In the genomic region with DNA sequence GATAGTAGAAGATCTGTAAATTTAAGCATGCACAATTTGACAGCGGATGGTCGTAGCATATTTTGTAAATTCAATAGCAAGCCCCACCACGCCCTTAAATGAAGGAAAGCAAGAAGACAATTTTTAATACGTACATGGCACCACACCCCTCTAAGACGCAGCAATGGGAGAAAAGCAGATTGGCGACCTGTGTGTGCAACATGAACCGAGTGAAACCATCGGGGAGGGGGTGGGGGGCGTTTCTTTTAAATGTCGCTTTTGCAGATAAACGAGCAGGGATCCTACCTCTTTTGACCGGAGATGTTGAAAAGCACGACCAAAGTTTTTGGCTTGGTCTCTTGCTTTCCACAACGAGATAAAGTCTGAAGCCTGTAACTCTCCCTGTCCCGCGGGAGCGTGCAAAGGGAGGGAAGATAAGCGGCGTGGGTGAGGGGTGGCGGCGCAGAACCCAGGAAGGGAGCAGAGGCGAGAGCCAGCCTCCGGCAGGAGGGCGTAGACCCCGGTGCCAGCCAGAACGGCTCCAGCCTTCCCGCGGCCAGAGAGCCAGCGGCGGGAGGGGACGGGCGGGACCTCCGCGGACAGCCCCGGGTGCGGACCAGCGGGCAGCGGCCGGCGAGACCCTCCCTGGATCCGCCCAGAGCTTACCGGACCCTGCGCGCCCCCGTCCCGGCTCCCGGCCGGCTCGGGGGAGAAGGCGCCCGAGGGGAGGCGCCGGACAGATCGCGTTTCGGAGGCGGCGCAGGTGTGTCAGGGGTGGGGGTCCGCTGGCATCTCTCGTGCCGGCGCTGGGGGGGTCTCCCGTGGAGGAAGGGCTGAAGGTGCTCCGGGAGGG, we compare ENCODE assay signal across 8 cellular contexts. TPM values are rescaled to one million over a fixed set of nuclear protein-coding genes. Genes with fewer than 3 reads are reported as not detected.
DNase-seq lines count a peak whose midpoint lies in the region; ATAC-seq and TF ChIP-seq lines count a peak whose summit lies in the region.

A gene with protein sequence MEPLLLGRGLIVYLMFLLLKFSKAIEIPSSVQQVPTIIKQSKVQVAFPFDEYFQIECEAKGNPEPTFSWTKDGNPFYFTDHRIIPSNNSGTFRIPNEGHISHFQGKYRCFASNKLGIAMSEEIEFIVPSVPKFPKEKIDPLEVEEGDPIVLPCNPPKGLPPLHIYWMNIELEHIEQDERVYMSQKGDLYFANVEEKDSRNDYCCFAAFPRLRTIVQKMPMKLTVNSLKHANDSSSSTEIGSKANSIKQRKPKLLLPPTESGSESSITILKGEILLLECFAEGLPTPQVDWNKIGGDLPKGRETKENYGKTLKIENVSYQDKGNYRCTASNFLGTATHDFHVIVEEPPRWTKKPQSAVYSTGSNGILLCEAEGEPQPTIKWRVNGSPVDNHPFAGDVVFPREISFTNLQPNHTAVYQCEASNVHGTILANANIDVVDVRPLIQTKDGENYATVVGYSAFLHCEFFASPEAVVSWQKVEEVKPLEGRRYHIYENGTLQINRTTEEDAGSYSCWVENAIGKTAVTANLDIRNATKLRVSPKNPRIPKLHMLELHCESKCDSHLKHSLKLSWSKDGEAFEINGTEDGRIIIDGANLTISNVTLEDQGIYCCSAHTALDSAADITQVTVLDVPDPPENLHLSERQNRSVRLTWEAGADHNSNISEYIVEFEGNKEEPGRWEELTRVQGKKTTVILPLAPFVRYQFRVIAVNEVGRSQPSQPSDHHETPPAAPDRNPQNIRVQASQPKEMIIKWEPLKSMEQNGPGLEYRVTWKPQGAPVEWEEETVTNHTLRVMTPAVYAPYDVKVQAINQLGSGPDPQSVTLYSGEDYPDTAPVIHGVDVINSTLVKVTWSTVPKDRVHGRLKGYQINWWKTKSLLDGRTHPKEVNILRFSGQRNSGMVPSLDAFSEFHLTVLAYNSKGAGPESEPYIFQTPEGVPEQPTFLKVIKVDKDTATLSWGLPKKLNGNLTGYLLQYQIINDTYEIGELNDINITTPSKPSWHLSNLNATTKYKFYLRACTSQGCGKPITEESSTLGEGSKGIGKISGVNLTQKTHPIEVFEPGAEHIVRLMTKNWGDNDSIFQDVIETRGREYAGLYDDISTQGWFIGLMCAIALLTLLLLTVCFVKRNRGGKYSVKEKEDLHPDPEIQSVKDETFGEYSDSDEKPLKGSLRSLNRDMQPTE (N-terminal part only) (plus strand): TSS at position 442 of the 832 bp plus-strand sequence. CDS start 123,014 bp downstream, outside the sequence.

- peak within 1 kb of the TSS; percentile 38 for H3K4me3 ChIP-seq in A673 (ENCODE audit: low read depth, low read length, poor library complexity, severe bottlenecking)
- peak within 1 kb of the TSS; percentile 34 for H3K4me3 ChIP-seq in brain microvascular endothelial cell (ENCODE audit: low read depth, low read length)
- peak within 1 kb of the TSS; percentile 58 to 60 for H3K4me3 ChIP-seq in vagina

- TF ChIP-seq CTCF in A673 (conservative IDR thresholded peaks at IDR 0.05; ENCODE audit: low read depth, low read length) (no peak), brain microvascular endothelial cell (IDR thresholded peaks at IDR 0.05; ENCODE audit: low read depth, low read length, missing control alignments) (no peak), vagina (IDR thresholded peaks at IDR 0.05) (no peak)

- H3K9me3 ChIP-seq in A673 (ENCODE audit: low read depth, low read length, poor library complexity, severe bottlenecking): no peaks in the 10 kb centered on the region
- H3K9me3 ChIP-seq in vagina: no peaks in the 10 kb centered on the region

- H3K27me3 ChIP-seq in A673 (replicated peaks; ENCODE audit: insufficient read depth, low read depth, low read length, poor library complexity) (peaks cover 65% of the 10 kb centered on the region), brain microvascular endothelial cell (replicated peaks) (peaks cover 10% of the 10 kb centered on the region), vagina (no peaks in the 10 kb centered on the region)

- CTCF ChIA-PET in A673 (lab: Charles Lee): interaction anchor here (0.8 kb wide), 1 partner anchor 154 kb away, joined by 3 read pairs; no protein-coding TSS in a partner anchor

- no TSS peak for BruUV-seq in A673 (replicated peaks; lab: Mats Ljungman, UMichigan)

- H3K27ac ChIP-seq in A673 (ENCODE audit: low read depth, low read length, poor library complexity, severe bottlenecking): no peak within 1 kb of the TSS
- H3K27ac ChIP-seq in brain microvascular endothelial cell: no peak within 1 kb of the TSS
- peak within 1 kb of the TSS; percentile 53 for H3K27ac ChIP-seq in vagina

- in situ Hi-C loops in brain microvascular endothelial cell (cut with HindIII; ENCODE audit: low pct_ligation_motif_present, low sequenced_read_pairs): no loop called here

- no peak for TF ChIP-seq POLR2A in vagina (IDR thresholded peaks at IDR 0.05)

- ATAC-seq in HG02642 (IDR thresholded peaks at IDR 0.05; ENCODE audit: poor library complexity, unreplicated experiment) (peak; percentile 29), HG03280 (IDR thresholded peaks at IDR 0.05; ENCODE audit: unreplicated experiment) (no peak)

- H3K4me1 ChIP-seq in A673 (ENCODE audit: insufficient read depth, low read length, poor library complexity, severe bottlenecking): peaks cover 13% of the 10 kb centered on the region
- peaks cover 7% of the 10 kb centered on the region for H3K4me1 ChIP-seq in vagina

- intact Hi-C loops in A673 (cut with micrococcal nuclease; ENCODE audit: unreplicated experiment): no loop called here
- intact Hi-C loops in vagina (cut with DNase I): no loop called here

- H3K36me3 ChIP-seq in A673 (ENCODE audit: insufficient read depth, low read length, poor library complexity, severe bottlenecking) (no peaks in the 10 kb centered on the region), brain microvascular endothelial cell (replicated peaks) (no peaks in the 10 kb centered on the region), vagina (no peaks in the 10 kb centered on the region)

- DNase-seq in A673 (ENCODE audit: low spot score): no peak
- no peak for DNase-seq in brain microvascular endothelial cell
- no peak for DNase-seq in mesenteric fat pad (ENCODE audit: low spot score)
- DNase-seq in vagina (ENCODE audit: extremely low spot score in 2 of 2): no peak
- no peak for DNase-seq in activated naive CD4-positive, alpha-beta T cell treated with anti-CD3 and anti-CD28 coated beads, Interleukin-2, amount 50 U/mL, for 16 hours
- no peak for DNase-seq in globus pallidus (ENCODE audit: low spot score)

- POLR2A ChIA-PET in A673 (lab: Charles Lee; ENCODE audit: low non-redundant PET): no interaction called here

RNA-seq across cellular contexts. Expression of the gene that starts here (rescaled TPM):
- not detected in 2 replicates for total RNA-seq in A673 (2021)
- 36.4 TPM for total RNA-seq in mesenteric fat pad
- 25.8 TPM for total RNA-seq in vagina

Comparison
In these comparisons a context has a peak if more than half of its experiments do, and no peak if none do; other contexts are left out.
1. RNA of the gene that starts here (total RNA-seq): 36.4 TPM in mesenteric fat pad (single experiment) and 25.8 TPM in vagina (single experiment); not detected in A673; every median in the first group is over 10 times any median in the second.
2. Peak in every context shown above with its lines, with median percentiles within 50 percentile points of each other: H3K4me3 ChIP-seq.